8 cellular contexts compared by ENCODE assay signal in genomic region chr1:180154325-180155201, GRCh38. TPM values are rescaled to one million over a fixed set of nuclear protein-coding genes. Genes with fewer than 3 reads are reported as not detected.
DNase-seq lines count a peak whose midpoint lies in the region; ATAC-seq and TF ChIP-seq lines count a peak whose summit lies in the region.

A gene with protein sequence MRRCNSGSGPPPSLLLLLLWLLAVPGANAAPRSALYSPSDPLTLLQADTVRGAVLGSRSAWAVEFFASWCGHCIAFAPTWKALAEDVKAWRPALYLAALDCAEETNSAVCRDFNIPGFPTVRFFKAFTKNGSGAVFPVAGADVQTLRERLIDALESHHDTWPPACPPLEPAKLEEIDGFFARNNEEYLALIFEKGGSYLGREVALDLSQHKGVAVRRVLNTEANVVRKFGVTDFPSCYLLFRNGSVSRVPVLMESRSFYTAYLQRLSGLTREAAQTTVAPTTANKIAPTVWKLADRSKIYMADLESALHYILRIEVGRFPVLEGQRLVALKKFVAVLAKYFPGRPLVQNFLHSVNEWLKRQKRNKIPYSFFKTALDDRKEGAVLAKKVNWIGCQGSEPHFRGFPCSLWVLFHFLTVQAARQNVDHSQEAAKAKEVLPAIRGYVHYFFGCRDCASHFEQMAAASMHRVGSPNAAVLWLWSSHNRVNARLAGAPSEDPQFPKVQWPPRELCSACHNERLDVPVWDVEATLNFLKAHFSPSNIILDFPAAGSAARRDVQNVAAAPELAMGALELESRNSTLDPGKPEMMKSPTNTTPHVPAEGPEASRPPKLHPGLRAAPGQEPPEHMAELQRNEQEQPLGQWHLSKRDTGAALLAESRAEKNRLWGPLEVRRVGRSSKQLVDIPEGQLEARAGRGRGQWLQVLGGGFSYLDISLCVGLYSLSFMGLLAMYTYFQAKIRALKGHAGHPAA (plus strand): TSS chr1:180154869. CDS start chr1:180154908, 39 bp downstream.

- peaks cover 0 to 44% (median 25%) of the 10 kb centered on the region in 11 experiments; a peak in 14 of 22 replicates for H4K20me1 ChIP-seq in BLaER1 treated with 17β-estradiol and CSF1 and Interleukin-3, amounts not matched to agents 10 nM and 100 nM

- H3K9me3 ChIP-seq in BLaER1 treated with 17β-estradiol and CSF1 and Interleukin-3, amounts not matched to agents 10 nM and 100 nM (replicated peaks in 1 of 11) = no peaks in the 10 kb centered on the region
- H3K9me3 ChIP-seq in left lung = no peaks in the 10 kb centered on the region

- TF ChIP-seq CTCF in left lung (IDR thresholded peaks at IDR 0.05) = peak in 1 of 2 donors; percentile 40

- peak within 1 kb of the TSS; percentile 88 to 95 (median 91) for H3K9ac ChIP-seq in BLaER1 treated with 17β-estradiol and CSF1 and Interleukin-3, amounts not matched to agents 10 nM and 100 nM

- H3K36me3 ChIP-seq in BLaER1 treated with 17β-estradiol and CSF1 and Interleukin-3, amounts not matched to agents 10 nM and 100 nM = peaks cover 0 to 14% (median 9%) of the 10 kb centered on the region in 11 experiments; a peak in 6 of 22 replicates
- H3K36me3 ChIP-seq in left lung = no peaks in the 10 kb centered on the region

- peaks cover 35 to 60% (median 45%) of the 10 kb centered on the region in 10 experiments for H3K4me1 ChIP-seq in BLaER1 treated with 17β-estradiol and CSF1 and Interleukin-3, amounts not matched to agents 10 nM and 100 nM
- peaks cover 16 to 67% of the 10 kb centered on the region in 2 donors for H3K4me1 ChIP-seq in left lung

- H3K4me3 ChIP-seq in BLaER1 treated with 17β-estradiol and CSF1 and Interleukin-3, amounts not matched to agents 10 nM and 100 nM = peak within 1 kb of the TSS; percentile 71 to 84 (median 77)
- H3K4me3 ChIP-seq in left lung = peak within 1 kb of the TSS; percentile 93 to 96

- peak within 1 kb of the TSS; percentile 86 to 97 (median 93) for H3K27ac ChIP-seq in BLaER1 treated with 17β-estradiol and CSF1 and Interleukin-3, amounts not matched to agents 10 nM and 100 nM
- peak within 1 kb of the TSS; percentile 88 to 95 for H3K27ac ChIP-seq in left lung

- H3K4me2 ChIP-seq in BLaER1 treated with 17β-estradiol and CSF1 and Interleukin-3, amounts not matched to agents 10 nM and 100 nM = peak within 1 kb of the TSS; percentile 90 to 99 (median 98)

- no peaks in the 10 kb centered on the region for H3K27me3 ChIP-seq in BLaER1 treated with 17β-estradiol and CSF1 and Interleukin-3, amounts not matched to agents 10 nM and 100 nM
- H3K27me3 ChIP-seq in left lung = no peaks in the 10 kb centered on the region

- DNase-seq in GM19240 (ENCODE audit: insufficient read length, low spot score) (peak; percentile 93), NCI-H526 treated with DMSO at 0.1 percent for 48 hours (lab: John Stamatoyannopoulos, UW) (peak; percentile 93), dedifferentiated amniotic fluid mesenchymal stem cell (ENCODE audit: extremely low spot score) (peak; percentile 79), left lung (peak; percentile 94 to 98)
- DNase-seq in activated CD4-positive, alpha-beta T cell treated with anti-CD3 and anti-CD28 coated beads, Interleukin-2, amount 50 U/mL, for 24 hours (ENCODE audit: low read depth in 1 of 2, low spot score in 1 of 2) = peak; percentile 72 to 81
- DNase-seq in stimulated activated CD4-positive, alpha-beta T cell treated with anti-CD3 and anti-CD28 coated beads, Interleukin-2, amount 100 ng/mL, for 48 hours = peak; percentile 77 to 85

- ATAC-seq in HG03457 (IDR thresholded peaks at IDR 0.05; ENCODE audit: unreplicated experiment) (peak; percentile 81), left lung (peak; percentile 85)

- intact Hi-C loops in left lung (cut with DNase I) = loop anchor here in 1 of 2 donors (10.0 kb wide), 1 partner anchor 270 kb away; the partner anchor contains the start of gene TOR1AIP1

RNA-seq across cellular contexts. Expression of the gene that starts here (rescaled TPM):
- 100 to 1,000 TPM; 433 to 482 TPM for total RNA-seq in left lung

Comparison
In these comparisons a context has a peak if more than half of its experiments do, and no peak if none do; other contexts are left out.
1. Peak in every context shown above with its lines: DNase-seq, ATAC-seq, H3K4me3 ChIP-seq and H3K27ac ChIP-seq.